ENCODE assay signal across 8 cellular contexts in genomic region chr17:56597495-56597990, GRCh38. TPM values are rescaled to one million over a fixed set of nuclear protein-coding genes. Genes with fewer than 3 reads are reported as not detected.
A peak's percentile ranks its signal among the peaks of the same experiment; 100 is the strongest.
DNase-seq lines count a peak whose midpoint lies in the region; ATAC-seq, FAIRE-seq and TF ChIP-seq lines count a peak whose summit lies in the region.

No MANE protein-coding gene starts in this region.

- H3K9me3 ChIP-seq in cardiac muscle cell (ENCODE audit: low read depth) (no peaks in the 10 kb centered on the region), small intestine (ENCODE audit: control insufficient read depth, low read depth) (no peaks in the 10 kb centered on the region)

- peaks cover 45% of the 10 kb centered on the region for H3K27me3 Mint-ChIP-seq in WTC11 (ENCODE audit: low read depth)
- H3K27me3 Mint-ChIP-seq in type B pancreatic cell = peaks cover 56% of the 10 kb centered on the region

- H3K4me1 ChIP-seq in cardiac muscle cell (ENCODE audit: low read depth) (peaks cover 12% of the 10 kb centered on the region), small intestine (ENCODE audit: control insufficient read depth in 2 of 2, insufficient read depth in 1 of 2, low read depth in 1 of 2, low read length in 1 of 2) (peaks cover 0 to 9% of the 10 kb centered on the region in 2 donors)

- FAIRE-seq in small intestine (lab: Jason Lieb, UNC) = no peak

- no peak for ATAC-seq in left ventricle myocardium superior
- ATAC-seq in WTC11 = no peak

- H3K27me3 ChIP-seq in cardiac muscle cell (no peaks in the 10 kb centered on the region), small intestine (ENCODE audit: control insufficient read depth in 2 of 2, insufficient read depth in 2 of 2, low read length in 2 of 2) (peaks cover 10 to 15% of the 10 kb centered on the region in 2 donors)

- DNase-seq in cardiac muscle cell (ENCODE audit: low read depth in 1 of 2, low spot score in 1 of 2) (peak in 1 of 2 donors; percentile 93), left ventricle myocardium superior (no peak), WTC11 (ENCODE audit: low spot score) (peak; percentile 54), iPS-NIHi11 (ENCODE audit: low spot score) (peak; percentile 40), type B pancreatic cell (ENCODE audit: extremely low spot score, unreplicated experiment) (peak; percentile 74), NCI-H1436 (lab: John Stamatoyannopoulos, UW) (no peak), small intestine (no peak), erythroblast (lab: John Stamatoyannopoulos, UW) (no peak)

- 2 to 5% (median 3%) methylated on average over 32 to 41 of the region's 41 CpGs for WGBS in small intestine, 3 donors

- intact Hi-C loops in left ventricle myocardium superior (cut with micrococcal nuclease) = loop anchor here (10.0 kb wide), 1 partner anchor 177 kb away; no protein-coding TSS in a partner anchor

- TF ChIP-seq CTCF in cardiac muscle cell (IDR thresholded peaks at IDR 0.05; ENCODE audit: low read depth, low read length) (no peak), WTC11 (IDR thresholded peaks at IDR 0.05) (no peak), type B pancreatic cell (conservative IDR thresholded peaks at IDR 0.05) (no peak)

- H3K9me3 Mint-ChIP-seq in WTC11 (no peaks in the 10 kb centered on the region), type B pancreatic cell (no peaks in the 10 kb centered on the region)

- H3K4me1 Mint-ChIP-seq in WTC11 = peaks cover 21% of the 10 kb centered on the region
- peaks cover 16% of the 10 kb centered on the region for H3K4me1 Mint-ChIP-seq in type B pancreatic cell (ENCODE audit: unreplicated experiment)

- H3K4me3 Mint-ChIP-seq in WTC11 (peak overlapping the region; percentile 80), type B pancreatic cell (peak overlapping the region; percentile 87)

- CTCF ChIA-PET in WTC11 (lab: Charles Lee) = interaction anchor here (0.6 to 4.4 kb wide), 9 partner anchors 20 to 182 kb away, joined by 3 to 15 read pairs (median 3); no protein-coding TSS in a partner anchor

- POLR2A ChIA-PET in WTC11 (lab: Charles Lee) = no interaction called here

- H3K27ac Mint-ChIP-seq in WTC11 = no peak overlapping the region
- peak overlapping the region; percentile 65 for H3K27ac Mint-ChIP-seq in type B pancreatic cell

- peak overlapping the region; percentile 67 for H3K4me3 ChIP-seq in cardiac muscle cell
- no peak overlapping the region for H3K4me3 ChIP-seq in small intestine (ENCODE audit: low read depth in 1 of 2, low read length in 2 of 2)

- H3K36me3 Mint-ChIP-seq in WTC11 (no peaks in the 10 kb centered on the region), type B pancreatic cell (no peaks in the 10 kb centered on the region)

- no peak for TF ChIP-seq POLR2A in erythroblast (IDR thresholded peaks at IDR 0.05; ENCODE audit: low read length)

- H3K27ac ChIP-seq in cardiac muscle cell (peak overlapping the region; percentile 89), small intestine (ENCODE audit: low read depth in 1 of 2, low read length in 1 of 2) (no peak overlapping the region)

- H3K36me3 ChIP-seq in cardiac muscle cell (no peaks in the 10 kb centered on the region), small intestine (ENCODE audit: control insufficient read depth in 2 of 2, insufficient read depth in 2 of 2, low read length in 2 of 2) (no peaks in the 10 kb centered on the region)

TF ChIP-seq in WTC11, 78 proteins besides CTCF, POLR2A, EP300 and RAD21:
- TF ChIP-seq NR2C2 (CRISPR knock-in tag; IDR thresholded peaks at IDR 0.05) (no peak), HMGA2 (CRISPR knock-in tag; IDR thresholded peaks at IDR 0.05) (no peak), ZNF263 (CRISPR knock-in tag; IDR thresholded peaks at IDR 0.05; ENCODE audit: low read depth) (no peak), MLX (CRISPR knock-in tag; IDR thresholded peaks at IDR 0.05) (no peak), PRRX2 (CRISPR knock-in tag; IDR thresholded peaks at IDR 0.05) (no peak), SP1 (CRISPR knock-in tag; conservative IDR thresholded peaks at IDR 0.05) (no peak), ZNF671 (CRISPR knock-in tag; IDR thresholded peaks at IDR 0.05) (no peak), KAT7 (CRISPR knock-in tag; IDR thresholded peaks at IDR 0.05; ENCODE audit: borderline replicate concordance) (no peak), ELF4 (CRISPR knock-in tag; IDR thresholded peaks at IDR 0.05; ENCODE audit: low read depth) (no peak), FOXJ3 (CRISPR knock-in tag; IDR thresholded peaks at IDR 0.05; ENCODE audit: borderline replicate concordance) (no peak), FOXK1 (CRISPR knock-in tag; IDR thresholded peaks at IDR 0.05) (no peak), AR (CRISPR knock-in tag; IDR thresholded peaks at IDR 0.05) (no peak), TCF7 (CRISPR knock-in tag; IDR thresholded peaks at IDR 0.05; ENCODE audit: low read depth) (no peak)
- TF ChIP-seq, protein P1, sequence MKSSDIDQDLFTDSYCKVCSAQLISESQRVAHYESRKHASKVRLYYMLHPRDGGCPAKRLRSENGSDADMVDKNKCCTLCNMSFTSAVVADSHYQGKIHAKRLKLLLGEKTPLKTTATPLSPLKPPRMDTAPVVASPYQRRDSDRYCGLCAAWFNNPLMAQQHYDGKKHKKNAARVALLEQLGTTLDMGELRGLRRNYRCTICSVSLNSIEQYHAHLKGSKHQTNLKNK (CRISPR knock-in tag; IDR thresholded peaks at IDR 0.05) = no peak
- TF ChIP-seq, protein P2, sequence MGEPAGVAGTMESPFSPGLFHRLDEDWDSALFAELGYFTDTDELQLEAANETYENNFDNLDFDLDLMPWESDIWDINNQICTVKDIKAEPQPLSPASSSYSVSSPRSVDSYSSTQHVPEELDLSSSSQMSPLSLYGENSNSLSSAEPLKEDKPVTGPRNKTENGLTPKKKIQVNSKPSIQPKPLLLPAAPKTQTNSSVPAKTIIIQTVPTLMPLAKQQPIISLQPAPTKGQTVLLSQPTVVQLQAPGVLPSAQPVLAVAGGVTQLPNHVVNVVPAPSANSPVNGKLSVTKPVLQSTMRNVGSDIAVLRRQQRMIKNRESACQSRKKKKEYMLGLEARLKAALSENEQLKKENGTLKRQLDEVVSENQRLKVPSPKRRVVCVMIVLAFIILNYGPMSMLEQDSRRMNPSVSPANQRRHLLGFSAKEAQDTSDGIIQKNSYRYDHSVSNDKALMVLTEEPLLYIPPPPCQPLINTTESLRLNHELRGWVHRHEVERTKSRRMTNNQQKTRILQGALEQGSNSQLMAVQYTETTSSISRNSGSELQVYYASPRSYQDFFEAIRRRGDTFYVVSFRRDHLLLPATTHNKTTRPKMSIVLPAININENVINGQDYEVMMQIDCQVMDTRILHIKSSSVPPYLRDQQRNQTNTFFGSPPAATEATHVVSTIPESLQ (CRISPR knock-in tag; IDR thresholded peaks at IDR 0.05) = no peak
- TF ChIP-seq, protein P3, sequence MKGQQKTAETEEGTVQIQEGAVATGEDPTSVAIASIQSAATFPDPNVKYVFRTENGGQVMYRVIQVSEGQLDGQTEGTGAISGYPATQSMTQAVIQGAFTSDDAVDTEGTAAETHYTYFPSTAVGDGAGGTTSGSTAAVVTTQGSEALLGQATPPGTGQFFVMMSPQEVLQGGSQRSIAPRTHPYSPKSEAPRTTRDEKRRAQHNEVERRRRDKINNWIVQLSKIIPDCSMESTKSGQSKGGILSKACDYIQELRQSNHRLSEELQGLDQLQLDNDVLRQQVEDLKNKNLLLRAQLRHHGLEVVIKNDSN (CRISPR knock-in tag; IDR thresholded peaks at IDR 0.05) = no peak
- TF ChIP-seq, protein P4, sequence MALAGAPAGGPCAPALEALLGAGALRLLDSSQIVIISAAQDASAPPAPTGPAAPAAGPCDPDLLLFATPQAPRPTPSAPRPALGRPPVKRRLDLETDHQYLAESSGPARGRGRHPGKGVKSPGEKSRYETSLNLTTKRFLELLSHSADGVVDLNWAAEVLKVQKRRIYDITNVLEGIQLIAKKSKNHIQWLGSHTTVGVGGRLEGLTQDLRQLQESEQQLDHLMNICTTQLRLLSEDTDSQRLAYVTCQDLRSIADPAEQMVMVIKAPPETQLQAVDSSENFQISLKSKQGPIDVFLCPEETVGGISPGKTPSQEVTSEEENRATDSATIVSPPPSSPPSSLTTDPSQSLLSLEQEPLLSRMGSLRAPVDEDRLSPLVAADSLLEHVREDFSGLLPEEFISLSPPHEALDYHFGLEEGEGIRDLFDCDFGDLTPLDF (CRISPR knock-in tag; IDR thresholded peaks at IDR 0.05) = no peak

RNA-seq across cellular contexts. Expression of gene NOG, which starts 4.0 kb away (rescaled TPM):
- total RNA-seq in cardiac muscle cell (45.5 and 66.4 TPM in 2 replicates), left ventricle myocardium superior (0.22 TPM), WTC11 (2021) (0.89 to 1.2 TPM (median 1.1 TPM) in 3 replicates), type B pancreatic cell (ENCODE audit: low replicate concordance) (1.7 and 13.7 TPM in 2 replicates)
- polyA plus RNA-seq in cardiac muscle cell (18.9 and 32.7 TPM in 2 replicates), small intestine (under 1 TPM in 1 of 3 donors, not detected in 2; 0.79 TPM)

Comparison
In these comparisons a context has a peak if more than half of its experiments do, and no peak if none do; other contexts are left out.
1. DNase-seq: peak in WTC11 (single experiment), iPS-NIHi11 (single experiment) and type B pancreatic cell (single experiment); none in left ventricle myocardium superior (single experiment), NCI-H1436 (single experiment), small intestine (single experiment) and erythroblast (0 of 2).